In the genomic region with DNA sequence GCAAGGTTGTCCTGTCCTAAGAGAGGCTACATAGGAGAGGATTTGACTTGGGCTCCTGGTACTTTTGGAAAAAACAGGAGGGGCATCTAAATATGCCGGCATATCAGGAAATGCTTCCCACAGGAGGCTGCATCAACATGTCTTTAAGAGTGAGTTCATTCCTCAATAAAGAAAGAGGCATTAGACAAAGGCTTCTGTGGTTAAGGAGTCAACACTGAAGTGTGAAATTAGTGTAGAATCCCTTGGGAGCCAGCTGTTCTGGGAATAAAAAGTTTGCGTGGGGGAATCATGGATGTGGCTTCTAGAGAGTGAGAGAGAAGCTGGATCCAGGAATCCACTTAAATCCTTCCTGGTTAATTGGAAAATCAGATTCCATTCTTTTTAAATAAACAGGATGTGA, we compare ENCODE assay signal across 16 cellular contexts.
"Had no signal": no experiment of that assay in that cellular context is flagged by ENCODE, and none has a peak within 500 bp of the region (broad histone marks: within the 10 kb centered on the region; RNA-seq: fewer than 3 reads in every experiment).

No MANE protein-coding gene starts in this region.

- H3K4me3 ChIP-seq: esophagus muscularis mucosa, heart left ventricle, skin epidermis, stomach had no signal

- H3K9ac ChIP-seq: parathyroid adenoma had no signal

- DNase-seq: activated CD4-positive, alpha-beta T cell treated with anti-CD3 and anti-CD28 coated beads, Interleukin-2, amount 50 U/mL, for 4 hours; activated CD8-positive, alpha-beta memory T cell treated with anti-CD3 and anti-CD28 coated beads, Interleukin-2, amount 10 ng/mL, durations not matched to agents 7 days and 5 days; activated gamma-delta T cell; activated T-cell treated with anti-CD3 and anti-CD28 coated beads, Interleukin-2, amount 50 U/mL, for 24 hours; amygdala; brain microvascular endothelial cell; heart left ventricle; kidney; naive B cell; stomach; T-helper 2 cell had no signal

- H3K4me1 Mint-ChIP-seq: naive B cell had no signal

- H3K9me3 Mint-ChIP-seq: activated T-cell treated with anti-CD3 and anti-CD28 coated beads, Interleukin-2, amount 50 U/mL, for 24 hours; mesothelial cell of epicardium; naive B cell had no signal

- H3K36me3 Mint-ChIP-seq: activated CD8-positive, alpha-beta memory T cell treated with anti-CD3 and anti-CD28 coated beads, Interleukin-2, amount 10 ng/mL, durations not matched to agents 7 days and 5 days; activated naive CD8-positive, alpha-beta T cell; mesothelial cell of epicardium; naive B cell had no signal

- H2AFZ ChIP-seq: parathyroid adenoma had no signal

- H3K9me3 ChIP-seq: esophagus muscularis mucosa, heart left ventricle, stomach had no signal

- H3K4me3 Mint-ChIP-seq: activated CD8-positive, alpha-beta memory T cell treated with anti-CD3 and anti-CD28 coated beads, Interleukin-2, amount 10 ng/mL, durations not matched to agents 7 days and 5 days; activated naive CD8-positive, alpha-beta T cell; activated T-cell treated with anti-CD3 and anti-CD28 coated beads, Interleukin-2, amount 50 U/mL, for 24 hours; mesothelial cell of epicardium; naive B cell had no signal

- H3K36me3 ChIP-seq: brain microvascular endothelial cell, esophagus muscularis mucosa, heart left ventricle, stomach had no signal

- H3K27ac ChIP-seq: brain microvascular endothelial cell, esophagus muscularis mucosa, heart left ventricle, parathyroid adenoma, skin epidermis, stomach had no signal

- H3K79me2 ChIP-seq: parathyroid adenoma had no signal

- ATAC-seq: activated CD8-positive, alpha-beta memory T cell treated with anti-CD3 and anti-CD28 coated beads, Interleukin-2, amount 10 ng/mL, durations not matched to agents 7 days and 5 days; heart left ventricle had no signal

- H3K27me3 Mint-ChIP-seq: activated naive CD8-positive, alpha-beta T cell had no signal

- H3K27me3 ChIP-seq: brain microvascular endothelial cell, esophagus muscularis mucosa, heart left ventricle, stomach had no signal

- H3K27ac Mint-ChIP-seq: activated CD8-positive, alpha-beta memory T cell treated with anti-CD3 and anti-CD28 coated beads, Interleukin-2, amount 10 ng/mL, durations not matched to agents 7 days and 5 days; activated naive CD8-positive, alpha-beta T cell; activated T-cell treated with anti-CD3 and anti-CD28 coated beads, Interleukin-2, amount 50 U/mL, for 24 hours; mesothelial cell of epicardium; naive B cell had no signal

- H3K4me1 ChIP-seq: parathyroid adenoma had no signal
